22 cellular contexts compared by ENCODE assay signal in genomic region chr11:122895591-122895990, GRCh38. TPM values are rescaled to one million over a fixed set of nuclear protein-coding genes. Genes with fewer than 3 reads are reported as not detected.
DNase-seq lines count a peak whose midpoint lies in the region; ATAC-seq and TF ChIP-seq lines count a peak whose summit lies in the region.
"Had no signal": no experiment of that assay in that cellular context is flagged by ENCODE, and none has a peak within 500 bp of the region (broad histone marks: within the 10 kb centered on the region; RNA-seq: fewer than 3 reads in every experiment).

No MANE protein-coding gene starts in this region.

- no peaks in the 10 kb centered on the region for H3K9me3 Mint-ChIP-seq in activated CD8-positive, alpha-beta T cell treated with anti-CD3 and anti-CD28 coated beads for 36 hours
- no peaks in the 10 kb centered on the region for H3K9me3 Mint-ChIP-seq in activated CD8-positive, alpha-beta T cell treated with anti-CD3 and anti-CD28 coated beads, Interleukin-2, amount 10 ng/mL, durations not matched to agents 7 days and 5 days (ENCODE audit: insufficient read depth)

- intact Hi-C loops in activated CD8-positive, alpha-beta T cell treated with anti-CD3 and anti-CD28 coated beads for 36 hours (cut with micrococcal nuclease), result no loop called here
- intact Hi-C loops in gastrocnemius medialis (cut with DNase I; ENCODE audit: low total_unique reads) (no loop called here), lower leg skin (cut with DNase I; ENCODE audit: low total_unique reads) (no loop called here)

- TF ChIP-seq CTCF in activated CD8-positive, alpha-beta T cell treated with anti-CD3 and anti-CD28 coated beads for 36 hours (IDR thresholded peaks at IDR 0.05), result no peak
- TF ChIP-seq CTCF in gastrocnemius medialis (IDR thresholded peaks at IDR 0.05 in 4 of 5, conservative IDR thresholded peaks at IDR 0.05 in 1 of 5), result no peak
- no peak for TF ChIP-seq CTCF in lower leg skin (IDR thresholded peaks at IDR 0.05)

- ATAC-seq in activated CD8-positive, alpha-beta T cell treated with anti-CD3 and anti-CD28 coated beads for 36 hours, result peak; percentile 30
- no peak for ATAC-seq in activated CD8-positive, alpha-beta T cell treated with anti-CD3 and anti-CD28 coated beads, Interleukin-2, amount 10 ng/mL, durations not matched to agents 7 days and 5 days
- no peak for ATAC-seq in gastrocnemius medialis
- ATAC-seq: gastroesophageal sphincter, mucosa of descending colon had no signal

- CTCF ChIA-PET in activated CD8-positive, alpha-beta T cell treated with anti-CD3 and anti-CD28 coated beads for 36 hours (lab: Charles Lee), result interaction anchor here (1.1 to 1.4 kb wide), 2 partner anchors 24 to 32 kb away, joined by 4 read pairs; no protein-coding TSS in a partner anchor
- CTCF ChIA-PET in activated CD8-positive, alpha-beta T cell treated with anti-CD3 and anti-CD28 coated beads, Interleukin-2, amount 10 ng/mL, durations not matched to agents 7 days and 5 days (lab: Charles Lee), result interaction anchor here (1.1 to 1.8 kb wide), 3 partner anchors 29 to 126 kb away, joined by 4 read pairs; no protein-coding TSS in a partner anchor

- H3K4me3 ChIP-seq in gastrocnemius medialis (no peak overlapping the region), lower leg skin (ENCODE audit: low read depth, poor library complexity, severe bottlenecking) (no peak overlapping the region)
- H3K4me3 ChIP-seq: gastroesophageal sphincter, MG63, mucosa of descending colon had no signal

- H3K36me3 ChIP-seq in gastrocnemius medialis, result no peaks in the 10 kb centered on the region
- H3K36me3 ChIP-seq: MG63 had no signal

- H3K27ac ChIP-seq in gastrocnemius medialis, result no peak overlapping the region
- H3K27ac ChIP-seq: epithelial cell of prostate, gastroesophageal sphincter had no signal

- POLR2A ChIA-PET in activated CD8-positive, alpha-beta T cell treated with anti-CD3 and anti-CD28 coated beads for 36 hours (lab: Charles Lee), result no interaction called here
- POLR2A ChIA-PET in activated CD8-positive, alpha-beta T cell treated with anti-CD3 and anti-CD28 coated beads, Interleukin-2, amount 10 ng/mL, durations not matched to agents 7 days and 5 days (lab: Charles Lee), result no interaction called here

- in situ Hi-C loops in gastrocnemius medialis (cut with MboI; ENCODE audit: low sequenced_read_pairs in 4 of 4), result no loop called here

- no peaks in the 10 kb centered on the region for H3K27me3 ChIP-seq in gastrocnemius medialis
- H3K27me3 ChIP-seq: gastroesophageal sphincter, MG63 had no signal

- TF ChIP-seq POLR2A in gastrocnemius medialis (IDR thresholded peaks at IDR 0.05) (no peak), lower leg skin (IDR thresholded peaks at IDR 0.05) (no peak)

- H3K4me1 Mint-ChIP-seq in activated CD8-positive, alpha-beta T cell treated with anti-CD3 and anti-CD28 coated beads for 36 hours (ENCODE audit: low read depth), result peaks cover 6% of the 10 kb centered on the region
- H3K4me1 Mint-ChIP-seq in activated CD8-positive, alpha-beta T cell treated with anti-CD3 and anti-CD28 coated beads, Interleukin-2, amount 10 ng/mL, durations not matched to agents 7 days and 5 days (ENCODE audit: low read depth), result peaks cover under 1% of the 10 kb centered on the region

- 91 to 92% methylated on average over 2 of the region's 2 CpGs for WGBS in lower leg skin, 2 donors

- no peak overlapping the region for H3K27ac Mint-ChIP-seq in activated CD8-positive, alpha-beta T cell treated with anti-CD3 and anti-CD28 coated beads for 36 hours
- no peak overlapping the region for H3K27ac Mint-ChIP-seq in activated CD8-positive, alpha-beta T cell treated with anti-CD3 and anti-CD28 coated beads, Interleukin-2, amount 10 ng/mL, durations not matched to agents 7 days and 5 days

- no peaks in the 10 kb centered on the region for H3K4me1 ChIP-seq in gastrocnemius medialis
- H3K4me1 ChIP-seq: gastroesophageal sphincter had no signal

- DNase-seq in activated CD8-positive, alpha-beta T cell treated with anti-CD3 and anti-CD28 coated beads for 36 hours, result peak; percentile 7
- DNase-seq in activated CD8-positive, alpha-beta T cell treated with anti-CD3 and anti-CD28 coated beads, Interleukin-2, amount 10 ng/mL, durations not matched to agents 7 days and 5 days, result no peak
- DNase-seq in NCI-H1417 treated with DMSO at 0.1 percent for 48 hours (lab: John Stamatoyannopoulos, UW) (peak; percentile 76), NCI-H69 (lab: John Stamatoyannopoulos, UW) (peak; percentile 99), medulla oblongata (ENCODE audit: extremely low spot score) (peak; percentile 33), hippocampal formation (lab: John Stamatoyannopoulos, UW) (no peak), gastrocnemius medialis (no peak), lower leg skin (ENCODE audit: low spot score in 2 of 2) (no peak)
- DNase-seq: 8988T; activated CD4-positive, CD25-positive, alpha-beta regulatory T cell treated with anti-CD3 and anti-CD28 coated beads, Interleukin-2, amount 50 U/mL, for 72 hours; activated CD8-positive, alpha-beta memory T cell treated with anti-CD3 and anti-CD28 coated beads, Interleukin-2, amount 50 U/mL, for 48 hours; activated naive CD4-positive, alpha-beta T cell; C1 segment of cervical spinal cord; cortex of kidney; MG63; mucosa of descending colon; NCI-H446 treated with DMSO at 0.1 percent for 48 hours; SIG-M5; stimulated activated CD4-positive, alpha-beta T cell treated with anti-CD3 and anti-CD28 coated beads, Interleukin-12 subunit alpha, Interleukin-12 subunit beta, amount 100 ng/mL, for 4 hours; stimulated activated naive CD4-positive, alpha-beta T cell treated with Interleukin-2 at 50 U/mL for 16 hours had no signal

- no peaks in the 10 kb centered on the region for H3K36me3 Mint-ChIP-seq in activated CD8-positive, alpha-beta T cell treated with anti-CD3 and anti-CD28 coated beads for 36 hours (ENCODE audit: low read depth)
- H3K36me3 Mint-ChIP-seq in activated CD8-positive, alpha-beta T cell treated with anti-CD3 and anti-CD28 coated beads, Interleukin-2, amount 10 ng/mL, durations not matched to agents 7 days and 5 days (ENCODE audit: low read depth), result no peaks in the 10 kb centered on the region

- no peaks in the 10 kb centered on the region for H3K9me3 ChIP-seq in gastrocnemius medialis
- H3K9me3 ChIP-seq: gastroesophageal sphincter, MG63, mucosa of descending colon had no signal

- H3K27me3 Mint-ChIP-seq in activated CD8-positive, alpha-beta T cell treated with anti-CD3 and anti-CD28 coated beads for 36 hours, result no peaks in the 10 kb centered on the region
- no peaks in the 10 kb centered on the region for H3K27me3 Mint-ChIP-seq in activated CD8-positive, alpha-beta T cell treated with anti-CD3 and anti-CD28 coated beads, Interleukin-2, amount 10 ng/mL, durations not matched to agents 7 days and 5 days (ENCODE audit: low read depth)

- H3K4me3 Mint-ChIP-seq in activated CD8-positive, alpha-beta T cell treated with anti-CD3 and anti-CD28 coated beads for 36 hours, result no peak overlapping the region
- H3K4me3 Mint-ChIP-seq in activated CD8-positive, alpha-beta T cell treated with anti-CD3 and anti-CD28 coated beads, Interleukin-2, amount 10 ng/mL, durations not matched to agents 7 days and 5 days, result no peak overlapping the region

RNA-seq across cellular contexts. Expression of gene JHY, which starts 13.0 kb away (rescaled TPM):
- 1 to 10 TPM; 1.3 to 1.8 TPM for total RNA-seq in activated CD8-positive, alpha-beta T cell treated with anti-CD3 and anti-CD28 coated beads for 36 hours
- 1 to 10 TPM; 1.5 to 1.6 TPM for total RNA-seq in activated CD8-positive, alpha-beta T cell treated with anti-CD3 and anti-CD28 coated beads, Interleukin-2, amount 10 ng/mL, durations not matched to agents 7 days and 5 days
- total RNA-seq in gastrocnemius medialis, result 1 to 10 TPM in 1 of 4 donors, under 1 TPM in 3; 0.16 to 1.3 (median 0.22) TPM
- 1 to 10 TPM; 2.5 to 4.2 (median 3.2) TPM for total RNA-seq in lower leg skin

RNA-seq across cellular contexts. Expression of gene CRTAM, which starts 57.3 kb away (rescaled TPM):
- 10 to 100 TPM; 21.1 to 21.5 TPM for total RNA-seq in activated CD8-positive, alpha-beta T cell treated with anti-CD3 and anti-CD28 coated beads for 36 hours
- total RNA-seq in activated CD8-positive, alpha-beta T cell treated with anti-CD3 and anti-CD28 coated beads, Interleukin-2, amount 10 ng/mL, durations not matched to agents 7 days and 5 days, result 1 to 10 TPM; 8.0 TPM
- total RNA-seq in gastrocnemius medialis, result 1 to 10 TPM in 1 of 4 donors, not detected in 3; 1.0 TPM
- total RNA-seq in lower leg skin, result 1 to 10 TPM in 1 of 4 donors, under 1 TPM in 1, not detected in 2; 0.15 to 4.4 TPM
- total RNA-seq: gastroesophageal sphincter had no signal

Comparison
In these comparisons a context has a peak if more than half of its experiments do, and no peak if none do; other contexts are left out.
1. DNase-seq: peak in activated CD8-positive, alpha-beta T cell treated with anti-CD3 and anti-CD28 coated beads for 36 hours (single experiment), NCI-H1417 treated with DMSO at 0.1 percent for 48 hours (single experiment), NCI-H69 (single experiment) and medulla oblongata (single experiment); none in activated CD8-positive, alpha-beta T cell treated with anti-CD3 and anti-CD28 coated beads, Interleukin-2, amount 10 ng/mL, durations not matched to agents 7 days and 5 days (single experiment), hippocampal formation (0 of 2), gastrocnemius medialis (0 of 2) and lower leg skin (0 of 2).